1 cellular context compared by ENCODE assay signal in the genomic region with DNA sequence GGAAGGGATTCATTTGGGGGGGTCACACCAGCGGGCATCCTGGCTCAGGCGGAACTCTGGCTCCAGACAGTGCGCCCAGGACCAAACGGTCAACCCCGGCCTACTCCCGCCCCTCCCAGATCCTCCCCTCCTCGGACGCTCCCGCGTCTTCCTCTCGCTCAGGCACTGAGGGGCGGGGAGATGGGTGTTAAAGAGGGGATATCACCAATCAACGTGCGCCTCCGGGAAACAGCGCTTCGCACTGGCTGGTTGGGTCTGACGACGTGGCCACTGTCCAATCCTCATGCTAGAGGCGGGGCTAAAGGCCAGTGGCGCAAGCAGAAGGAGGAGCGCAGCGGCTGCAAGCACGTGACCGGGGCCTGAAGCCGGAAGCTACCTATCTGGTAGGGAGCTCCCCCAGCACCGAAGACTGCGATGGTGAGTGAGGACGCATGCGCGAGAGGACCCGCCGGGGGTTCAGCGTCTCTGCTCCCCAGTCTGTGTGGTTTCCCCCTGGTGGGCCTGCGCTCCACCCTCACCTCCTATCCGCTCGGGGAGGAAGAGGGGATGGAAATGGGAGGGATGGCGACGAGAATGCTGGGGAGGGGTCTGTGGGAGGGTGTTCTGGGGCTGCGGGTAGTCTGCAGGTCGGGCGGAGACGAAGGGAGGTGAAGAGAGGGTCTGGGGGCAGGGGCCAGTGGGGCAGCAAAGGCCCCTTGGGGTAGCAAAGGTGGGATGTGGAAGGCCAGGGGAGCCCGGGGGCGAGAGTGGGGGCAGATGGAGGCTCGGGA.
TF ChIP-seq lines count a peak whose summit lies in the region.

A gene (plus strand): TSS at position 360 of the 770 bp plus-strand sequence. CDS start 55 bp downstream, at position 415.

TF ChIP-seq in K562, 482 proteins besides CTCF, POLR2A, EP300 and RAD21 (continued from another document and continues in another):
- TF ChIP-seq, protein P1, sequence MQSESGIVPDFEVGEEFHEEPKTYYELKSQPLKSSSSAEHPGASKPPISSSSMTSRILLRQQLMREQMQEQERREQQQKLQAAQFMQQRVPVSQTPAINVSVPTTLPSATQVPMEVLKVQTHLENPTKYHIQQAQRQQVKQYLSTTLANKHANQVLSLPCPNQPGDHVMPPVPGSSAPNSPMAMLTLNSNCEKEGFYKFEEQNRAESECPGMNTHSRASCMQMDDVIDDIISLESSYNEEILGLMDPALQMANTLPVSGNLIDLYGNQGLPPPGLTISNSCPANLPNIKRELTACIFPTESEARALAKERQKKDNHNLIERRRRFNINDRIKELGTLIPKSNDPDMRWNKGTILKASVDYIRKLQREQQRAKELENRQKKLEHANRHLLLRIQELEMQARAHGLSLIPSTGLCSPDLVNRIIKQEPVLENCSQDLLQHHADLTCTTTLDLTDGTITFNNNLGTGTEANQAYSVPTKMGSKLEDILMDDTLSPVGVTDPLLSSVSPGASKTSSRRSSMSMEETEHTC (IDR thresholded peaks at IDR 0.05): peak; percentile 76; the same call in 1 of the 2 replicates
- TF ChIP-seq DNMT1 (IDR thresholded peaks at IDR 0.05) (no peak), PHF20 (IDR thresholded peaks at IDR 0.05; ENCODE audit: partially characterized antibody) (peak; percentile 87), ZNF212 (CRISPR knock-in tag; IDR thresholded peaks at IDR 0.05) (no peak; the same call in 1 of the 2 replicates), CCNT2 (IDR thresholded peaks at IDR 0.05; ENCODE audit: borderline replicate concordance, extremely low read depth, insufficient read length, low read depth, low read length) (peak; percentile 0), ZFP36 (IDR thresholded peaks at IDR 0.05; ENCODE audit: low read depth, low read length, partially characterized antibody) (no peak), PRMT5 (CRISPR knock-in tag; IDR thresholded peaks at IDR 0.05) (no peak), XRCC3 (IDR thresholded peaks at IDR 0.05) (no peak), POU5F1 (IDR thresholded peaks at IDR 0.05; ENCODE audit: borderline replicate concordance, low read depth, low read length, partially characterized antibody) (no peak), FOXK1 (CRISPR knock-in tag; IDR thresholded peaks at IDR 0.05; ENCODE audit: borderline replicate concordance) (no peak), ZNF445 (CRISPR knock-in tag; IDR thresholded peaks at IDR 0.05; ENCODE audit: low read depth) (peak; percentile 63; the same call in 1 of the 2 replicates), MEIS2 (IDR thresholded peaks at IDR 0.05; ENCODE audit: partially characterized antibody) (peak; percentile 67), NR3C1 (CRISPR knock-in tag; IDR thresholded peaks at IDR 0.05) (no peak), NFE2L1 (tag; IDR thresholded peaks at IDR 0.05; ENCODE audit: borderline replicate concordance, low read depth) (no peak), ILK (tag; IDR thresholded peaks at IDR 0.05; ENCODE audit: borderline replicate concordance, low read depth) (no peak), ZNF507 (tag; conservative IDR thresholded peaks at IDR 0.05) (no peak), ZNF668 (CRISPR knock-in tag; IDR thresholded peaks at IDR 0.05) (no peak), CBFA2T2 (conservative IDR thresholded peaks at IDR 0.05) (peak; percentile 82), MCM7 (IDR thresholded peaks at IDR 0.05) (no peak), EGR1 (conservative IDR thresholded peaks at IDR 0.05) (peak; percentile 30), SREBF2 (CRISPR knock-in tag; IDR thresholded peaks at IDR 0.05) (no peak), SREBF1 (IDR thresholded peaks at IDR 0.05; ENCODE audit: borderline replicate concordance, low read depth, low read length) (no peak), ZEB2 (IDR thresholded peaks at IDR 0.05) (peak; percentile 44; the same call in 1 of the 2 replicates), GABPB1 (CRISPR knock-in tag; IDR thresholded peaks at IDR 0.05) (peak; percentile 80), MYC (IDR thresholded peaks at IDR 0.05; ENCODE audit: low read depth, low read length) (peak; percentile 87), MYC (CRISPR knock-in tag; IDR thresholded peaks at IDR 0.05; ENCODE audit: borderline replicate concordance, low read depth) (no peak), PURB (CRISPR knock-in tag; IDR thresholded peaks at IDR 0.05; ENCODE audit: low read depth) (no peak), MYNN (IDR thresholded peaks at IDR 0.05) (no peak), MYNN (CRISPR knock-in tag; IDR thresholded peaks at IDR 0.05) (no peak), TCF7 (IDR thresholded peaks at IDR 0.05; ENCODE audit: borderline replicate concordance) (peak; percentile 35; the same call in 1 of the 2 replicates), RB1 (IDR thresholded peaks at IDR 0.05; ENCODE audit: low read depth) (peak; percentile 61), NFE2 (IDR thresholded peaks at IDR 0.05; ENCODE audit: low read depth) (no peak), ZNF436 (CRISPR knock-in tag; IDR thresholded peaks at IDR 0.05) (no peak), GATAD2A (IDR thresholded peaks at IDR 0.05) (no peak), BHLHE40 (IDR thresholded peaks at IDR 0.05; ENCODE audit: low read length) (peak; percentile 99), CBX1 (IDR thresholded peaks at IDR 0.05; ENCODE audit: low read depth) (peak; percentile 63; the same call in 1 of the 2 replicates), ZNF24 (IDR thresholded peaks at IDR 0.05) (no peak; the same call in 1 of the 2 replicates), MYBL2 (IDR thresholded peaks at IDR 0.05; ENCODE audit: low read depth) (no peak; the same call in 1 of the 2 replicates), MYBL2 (CRISPR knock-in tag; IDR thresholded peaks at IDR 0.05; ENCODE audit: borderline replicate concordance) (no peak), HIVEP1 (CRISPR knock-in tag; IDR thresholded peaks at IDR 0.05) (no peak; the same call in 1 of the 2 replicates), KAT2B (IDR thresholded peaks at IDR 0.05; ENCODE audit: low read depth, low read length) (no peak), CBX2 (IDR thresholded peaks at IDR 0.05; ENCODE audit: insufficient read depth, low read length, poor library complexity, severe bottlenecking) (no peak), CBX5 (IDR thresholded peaks at IDR 0.05; ENCODE audit: borderline replicate concordance, low read depth) (no peak), STAG1 (CRISPR knock-in tag; IDR thresholded peaks at IDR 0.05; ENCODE audit: borderline replicate concordance) (no peak), ZFP1 (CRISPR knock-in tag; IDR thresholded peaks at IDR 0.05) (no peak; the same call in 1 of the 2 replicates), SAFB (IDR thresholded peaks at IDR 0.05; ENCODE audit: borderline replicate concordance, low read depth, low read length) (no peak), KDM1A (IDR thresholded peaks at IDR 0.05) (no peak), STAT5B (CRISPR knock-in tag; IDR thresholded peaks at IDR 0.05) (no peak), HNRNPLL (IDR thresholded peaks at IDR 0.05; ENCODE audit: low read depth, low read length, poor library complexity, severe bottlenecking) (peak; percentile 63), SRF (CRISPR knock-in tag; IDR thresholded peaks at IDR 0.05) (peak in 1 of 2 experiments; percentile 83; a peak in 1 of 4 replicates)
- TF ChIP-seq, protein P2, sequence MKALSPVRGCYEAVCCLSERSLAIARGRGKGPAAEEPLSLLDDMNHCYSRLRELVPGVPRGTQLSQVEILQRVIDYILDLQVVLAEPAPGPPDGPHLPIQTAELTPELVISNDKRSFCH (CRISPR knock-in tag; IDR thresholded peaks at IDR 0.05): no peak
- TF ChIP-seq, protein P2 (tag; IDR thresholded peaks at IDR 0.05): no peak
- TF ChIP-seq, protein P3, sequence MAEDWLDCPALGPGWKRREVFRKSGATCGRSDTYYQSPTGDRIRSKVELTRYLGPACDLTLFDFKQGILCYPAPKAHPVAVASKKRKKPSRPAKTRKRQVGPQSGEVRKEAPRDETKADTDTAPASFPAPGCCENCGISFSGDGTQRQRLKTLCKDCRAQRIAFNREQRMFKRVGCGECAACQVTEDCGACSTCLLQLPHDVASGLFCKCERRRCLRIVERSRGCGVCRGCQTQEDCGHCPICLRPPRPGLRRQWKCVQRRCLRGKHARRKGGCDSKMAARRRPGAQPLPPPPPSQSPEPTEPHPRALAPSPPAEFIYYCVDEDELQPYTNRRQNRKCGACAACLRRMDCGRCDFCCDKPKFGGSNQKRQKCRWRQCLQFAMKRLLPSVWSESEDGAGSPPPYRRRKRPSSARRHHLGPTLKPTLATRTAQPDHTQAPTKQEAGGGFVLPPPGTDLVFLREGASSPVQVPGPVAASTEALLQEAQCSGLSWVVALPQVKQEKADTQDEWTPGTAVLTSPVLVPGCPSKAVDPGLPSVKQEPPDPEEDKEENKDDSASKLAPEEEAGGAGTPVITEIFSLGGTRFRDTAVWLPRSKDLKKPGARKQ (CRISPR knock-in tag; IDR thresholded peaks at IDR 0.05): no peak
- TF ChIP-seq, protein P4, sequence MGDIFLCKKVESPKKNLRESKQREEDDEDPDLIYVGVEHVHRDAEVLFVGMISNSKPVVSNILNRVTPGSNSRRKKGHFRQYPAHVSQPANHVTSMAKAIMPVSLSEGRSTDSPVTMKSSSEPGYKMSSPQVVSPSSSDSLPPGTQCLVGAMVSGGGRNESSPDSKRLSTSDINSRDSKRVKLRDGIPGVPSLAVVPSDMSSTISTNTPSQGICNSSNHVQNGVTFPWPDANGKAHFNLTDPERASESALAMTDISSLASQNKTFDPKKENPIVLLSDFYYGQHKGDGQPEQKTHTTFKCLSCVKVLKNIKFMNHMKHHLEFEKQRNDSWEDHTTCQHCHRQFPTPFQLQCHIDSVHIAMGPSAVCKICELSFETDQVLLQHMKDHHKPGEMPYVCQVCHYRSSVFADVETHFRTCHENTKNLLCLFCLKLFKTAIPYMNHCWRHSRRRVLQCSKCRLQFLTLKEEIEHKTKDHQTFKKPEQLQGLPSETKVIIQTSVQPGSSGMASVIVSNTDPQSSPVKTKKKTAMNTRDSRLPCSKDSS (IDR thresholded peaks at IDR 0.05; ENCODE audit: low read depth, partially characterized antibody): no peak
- TF ChIP-seq, protein P5, sequence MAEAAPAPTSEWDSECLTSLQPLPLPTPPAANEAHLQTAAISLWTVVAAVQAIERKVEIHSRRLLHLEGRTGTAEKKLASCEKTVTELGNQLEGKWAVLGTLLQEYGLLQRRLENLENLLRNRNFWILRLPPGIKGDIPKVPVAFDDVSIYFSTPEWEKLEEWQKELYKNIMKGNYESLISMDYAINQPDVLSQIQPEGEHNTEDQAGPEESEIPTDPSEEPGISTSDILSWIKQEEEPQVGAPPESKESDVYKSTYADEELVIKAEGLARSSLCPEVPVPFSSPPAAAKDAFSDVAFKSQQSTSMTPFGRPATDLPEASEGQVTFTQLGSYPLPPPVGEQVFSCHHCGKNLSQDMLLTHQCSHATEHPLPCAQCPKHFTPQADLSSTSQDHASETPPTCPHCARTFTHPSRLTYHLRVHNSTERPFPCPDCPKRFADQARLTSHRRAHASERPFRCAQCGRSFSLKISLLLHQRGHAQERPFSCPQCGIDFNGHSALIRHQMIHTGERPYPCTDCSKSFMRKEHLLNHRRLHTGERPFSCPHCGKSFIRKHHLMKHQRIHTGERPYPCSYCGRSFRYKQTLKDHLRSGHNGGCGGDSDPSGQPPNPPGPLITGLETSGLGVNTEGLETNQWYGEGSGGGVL (CRISPR knock-in tag; IDR thresholded peaks at IDR 0.05): no peak
- TF ChIP-seq, protein P6, sequence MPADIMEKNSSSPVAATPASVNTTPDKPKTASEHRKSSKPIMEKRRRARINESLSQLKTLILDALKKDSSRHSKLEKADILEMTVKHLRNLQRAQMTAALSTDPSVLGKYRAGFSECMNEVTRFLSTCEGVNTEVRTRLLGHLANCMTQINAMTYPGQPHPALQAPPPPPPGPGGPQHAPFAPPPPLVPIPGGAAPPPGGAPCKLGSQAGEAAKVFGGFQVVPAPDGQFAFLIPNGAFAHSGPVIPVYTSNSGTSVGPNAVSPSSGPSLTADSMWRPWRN (IDR thresholded peaks at IDR 0.05; ENCODE audit: low read depth): no peak
- TF ChIP-seq, protein P7, sequence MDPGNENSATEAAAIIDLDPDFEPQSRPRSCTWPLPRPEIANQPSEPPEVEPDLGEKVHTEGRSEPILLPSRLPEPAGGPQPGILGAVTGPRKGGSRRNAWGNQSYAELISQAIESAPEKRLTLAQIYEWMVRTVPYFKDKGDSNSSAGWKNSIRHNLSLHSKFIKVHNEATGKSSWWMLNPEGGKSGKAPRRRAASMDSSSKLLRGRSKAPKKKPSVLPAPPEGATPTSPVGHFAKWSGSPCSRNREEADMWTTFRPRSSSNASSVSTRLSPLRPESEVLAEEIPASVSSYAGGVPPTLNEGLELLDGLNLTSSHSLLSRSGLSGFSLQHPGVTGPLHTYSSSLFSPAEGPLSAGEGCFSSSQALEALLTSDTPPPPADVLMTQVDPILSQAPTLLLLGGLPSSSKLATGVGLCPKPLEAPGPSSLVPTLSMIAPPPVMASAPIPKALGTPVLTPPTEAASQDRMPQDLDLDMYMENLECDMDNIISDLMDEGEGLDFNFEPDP (CRISPR knock-in tag; IDR thresholded peaks at IDR 0.05): no peak
- TF ChIP-seq, protein P8, sequence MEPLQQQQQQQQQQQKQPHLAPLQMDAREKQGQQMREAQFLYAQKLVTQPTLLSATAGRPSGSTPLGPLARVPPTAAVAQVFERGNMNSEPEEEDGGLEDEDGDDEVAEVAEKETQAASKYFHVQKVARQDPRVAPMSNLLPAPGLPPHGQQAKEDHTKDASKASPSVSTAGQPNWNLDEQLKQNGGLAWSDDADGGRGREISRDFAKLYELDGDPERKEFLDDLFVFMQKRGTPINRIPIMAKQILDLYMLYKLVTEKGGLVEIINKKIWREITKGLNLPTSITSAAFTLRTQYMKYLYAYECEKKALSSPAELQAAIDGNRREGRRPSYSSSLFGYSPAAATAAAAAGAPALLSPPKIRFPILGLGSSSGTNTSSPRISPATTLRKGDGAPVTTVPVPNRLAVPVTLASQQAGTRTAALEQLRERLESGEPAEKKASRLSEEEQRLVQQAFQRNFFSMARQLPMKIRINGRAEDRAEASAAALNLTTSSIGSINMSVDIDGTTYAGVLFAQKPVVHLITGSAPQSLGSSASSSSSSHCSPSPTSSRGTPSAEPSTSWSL (CRISPR knock-in tag; IDR thresholded peaks at IDR 0.05; ENCODE audit: borderline replicate concordance): no peak
- TF ChIP-seq, protein P9, sequence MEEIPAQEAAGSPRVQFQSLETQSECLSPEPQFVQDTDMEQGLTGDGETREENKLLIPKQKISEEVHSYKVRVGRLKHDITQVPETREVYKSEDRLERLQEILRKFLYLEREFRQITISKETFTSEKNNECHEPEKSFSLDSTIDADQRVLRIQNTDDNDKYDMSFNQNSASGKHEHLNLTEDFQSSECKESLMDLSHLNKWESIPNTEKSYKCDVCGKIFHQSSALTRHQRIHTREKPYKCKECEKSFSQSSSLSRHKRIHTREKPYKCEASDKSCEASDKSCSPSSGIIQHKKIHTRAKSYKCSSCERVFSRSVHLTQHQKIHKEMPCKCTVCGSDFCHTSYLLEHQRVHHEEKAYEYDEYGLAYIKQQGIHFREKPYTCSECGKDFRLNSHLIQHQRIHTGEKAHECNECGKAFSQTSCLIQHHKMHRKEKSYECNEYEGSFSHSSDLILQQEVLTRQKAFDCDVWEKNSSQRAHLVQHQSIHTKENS (CRISPR knock-in tag; IDR thresholded peaks at IDR 0.05): no peak
- TF ChIP-seq, protein P10, sequence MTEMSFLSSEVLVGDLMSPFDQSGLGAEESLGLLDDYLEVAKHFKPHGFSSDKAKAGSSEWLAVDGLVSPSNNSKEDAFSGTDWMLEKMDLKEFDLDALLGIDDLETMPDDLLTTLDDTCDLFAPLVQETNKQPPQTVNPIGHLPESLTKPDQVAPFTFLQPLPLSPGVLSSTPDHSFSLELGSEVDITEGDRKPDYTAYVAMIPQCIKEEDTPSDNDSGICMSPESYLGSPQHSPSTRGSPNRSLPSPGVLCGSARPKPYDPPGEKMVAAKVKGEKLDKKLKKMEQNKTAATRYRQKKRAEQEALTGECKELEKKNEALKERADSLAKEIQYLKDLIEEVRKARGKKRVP (CRISPR knock-in tag; IDR thresholded peaks at IDR 0.05): no peak
